ENCODE assay signal across 8 cellular contexts in genomic region chr12:106030210-106031175, GRCh38.
DNase-seq lines count a peak whose midpoint lies in the region; ATAC-seq and TF ChIP-seq lines count a peak whose summit lies in the region.

No MANE protein-coding gene starts in this region.

- no peaks in the 10 kb centered on the region for H3K36me3 ChIP-seq in BJ (ENCODE audit: control insufficient read depth, insufficient read depth, low read length)
- no peaks in the 10 kb centered on the region for H3K36me3 ChIP-seq in ovary

- POLR2A ChIA-PET in BJ (lab: Charles Lee) = interaction anchor here (0.5 to 0.9 kb wide), 6 partner anchors 63 to 714 kb away, joined by 3 to 4 read pairs (median 3); no protein-coding TSS in a partner anchor

- TF ChIP-seq CTCF in BJ (IDR thresholded peaks at IDR 0.05; ENCODE audit: insufficient read depth, low read depth, low read length) (no peak), WI38 (IDR thresholded peaks at IDR 0.05; ENCODE audit: low read depth, low read length) (no peak), ovary (IDR thresholded peaks at IDR 0.05) (no peak)

- TF ChIP-seq POLR2A in ovary (IDR thresholded peaks at IDR 0.05) = no peak

- peaks cover 4% of the 10 kb centered on the region for H3K4me1 ChIP-seq in ovary (ENCODE audit: insufficient read depth)

- no peak overlapping the region for H3K27ac ChIP-seq in ovary

- H3K9me3 ChIP-seq in ovary = no peaks in the 10 kb centered on the region

- WGBS in ovary, 3 donors = 6 to 10% (median 7%) methylated on average over 12 of the region's 12 CpGs

- peak; percentile 19 for ATAC-seq in left lobe of liver
- no peak for ATAC-seq in GM21723 (IDR thresholded peaks at IDR 0.05; ENCODE audit: unreplicated experiment)
- no peak for ATAC-seq in HG03025 (IDR thresholded peaks at IDR 0.05; ENCODE audit: low FRiP score, unreplicated experiment)

- H3K4me3 ChIP-seq in BJ (ENCODE audit: low read depth, low read length) (no peak overlapping the region), WI38 (ENCODE audit: low read depth, low read length) (peak overlapping the region; percentile 49), ovary (no peak overlapping the region)

- peak; percentile 92 for DNase-seq in BJ (ENCODE audit: low read depth)
- DNase-seq in HS-27A (ENCODE audit: low read depth) = peak; percentile 87
- no peak for DNase-seq in left lobe of liver (ENCODE audit: low spot score)
- no peak for DNase-seq in ovary
- no peak for DNase-seq in NCI-H187 treated with DMSO at 0.1 percent for 48 hours (lab: John Stamatoyannopoulos, UW)

- intact Hi-C loops in ovary (cut with DNase I) = no loop called here

- H3K27me3 ChIP-seq in BJ (ENCODE audit: control insufficient read depth, insufficient read depth, low read length) (no peaks in the 10 kb centered on the region), ovary (no peaks in the 10 kb centered on the region)

- CTCF ChIA-PET in BJ (lab: Yijun Ruan, JAX) = interaction anchor here (0.8 to 3.6 kb wide), 11 partner anchors 9 to 610 kb away, joined by 3 to 17 read pairs (median 4); no protein-coding TSS in a partner anchor

- TF ChIP-seq EP300 in ovary (IDR thresholded peaks at IDR 0.05) = no peak

Comparison
In these comparisons a context has a peak if more than half of its experiments do, and no peak if none do; other contexts are left out.
1. DNase-seq: peak in BJ (single experiment) and HS-27A (single experiment); none in left lobe of liver (single experiment), ovary (0 of 5) and NCI-H187 treated with DMSO at 0.1 percent for 48 hours (single experiment).